ENCODE assay signal across 8 cellular contexts in genomic region chr13:72782717-72783116, GRCh38. TPM values are rescaled to one million over a fixed set of nuclear protein-coding genes. Genes with fewer than 3 reads are reported as not detected.
DNase-seq lines count a peak whose midpoint lies in the region; ATAC-seq and TF ChIP-seq lines count a peak whose summit lies in the region.

No MANE protein-coding gene starts in this region.

- TF ChIP-seq EP300 in upper lobe of left lung (IDR thresholded peaks at IDR 0.05), result no peak

- no peak for TF ChIP-seq POLR2A in upper lobe of left lung (IDR thresholded peaks at IDR 0.05)

- H3K27ac ChIP-seq in HUES48 (ENCODE audit: low read depth, low read length) (peak overlapping the region; percentile 82), left lung (peak overlapping the region in 1 of 2 donors; percentile 93), upper lobe of left lung (peak overlapping the region; percentile 66 to 93 (median 91))

- DNase-seq in AG09309 (ENCODE audit: low read depth), result no peak
- DNase-seq in adipocyte (ENCODE audit: low read depth), result peak; percentile 38
- DNase-seq in left lung, result no peak
- DNase-seq in upper lobe of left lung, result no peak
- no peak for DNase-seq in NOMO-1 treated with DMSO at 0.1 percent for 48 hours (lab: John Stamatoyannopoulos, UW; ENCODE audit: unreplicated experiment)
- no peak for DNase-seq in nucleus accumbens (lab: John Stamatoyannopoulos, UW)

- H3K36me3 ChIP-seq in HUES48 (ENCODE audit: control insufficient read depth, insufficient read depth, low read length) (peaks cover 44% of the 10 kb centered on the region), adipocyte (ENCODE audit: control insufficient read depth, insufficient read depth, low read length, severe bottlenecking) (peaks cover 16% of the 10 kb centered on the region), left lung (peaks cover 0 to 16% of the 10 kb centered on the region in 2 donors), upper lobe of left lung (peaks cover 0 to 21% (median 3%) of the 10 kb centered on the region in 4 donors)

- intact Hi-C loops in left lung (cut with DNase I), result no loop called here

- no peaks in the 10 kb centered on the region for H3K27me3 ChIP-seq in HUES48 (ENCODE audit: control insufficient read depth, insufficient read depth, low read length)
- no peaks in the 10 kb centered on the region for H3K27me3 ChIP-seq in adipocyte (replicated peaks; ENCODE audit: control insufficient read depth, insufficient read depth, low read length)
- no peaks in the 10 kb centered on the region for H3K27me3 ChIP-seq in left lung
- no peaks in the 10 kb centered on the region for H3K27me3 ChIP-seq in upper lobe of left lung

- H3K4me1 ChIP-seq in HUES48 (ENCODE audit: control insufficient read depth, insufficient read depth, low read length), result peaks cover 7% of the 10 kb centered on the region; the same call in 1 of the 2 replicates
- H3K4me1 ChIP-seq in adipocyte (ENCODE audit: control insufficient read depth, insufficient read depth, low read length), result peaks cover 31% of the 10 kb centered on the region
- peaks cover 26 to 62% of the 10 kb centered on the region in 2 donors for H3K4me1 ChIP-seq in left lung
- H3K4me1 ChIP-seq in upper lobe of left lung, result peaks cover 27 to 52% (median 29%) of the 10 kb centered on the region in 4 donors

- ATAC-seq in left lung, result no peak
- no peak for ATAC-seq in upper lobe of left lung (ENCODE audit: low FRiP score in 2 of 2)
- ATAC-seq in GM18517 (IDR thresholded peaks at IDR 0.05; ENCODE audit: unreplicated experiment), result no peak

- H3K9ac ChIP-seq in HUES48 (ENCODE audit: low read depth, low read length), result peak overlapping the region; percentile 60
- H3K9ac ChIP-seq in adipocyte (ENCODE audit: low read length), result peak overlapping the region; percentile 93

- H3K4me3 ChIP-seq in AG09309 (ENCODE audit: control insufficient read depth, low read depth, low read length) (peak overlapping the region; percentile 79), HUES48 (ENCODE audit: low read depth, low read length) (peak overlapping the region; percentile 93), adipocyte (ENCODE audit: low read length) (peak overlapping the region; percentile 89), left lung (peak overlapping the region; percentile 94 to 98), upper lobe of left lung (peak overlapping the region; percentile 64 to 99 (median 94))

- H3K9me3 ChIP-seq in HUES48 (ENCODE audit: control insufficient read depth, insufficient read depth, low read length) (no peaks in the 10 kb centered on the region), adipocyte (ENCODE audit: control insufficient read depth, low read length) (no peaks in the 10 kb centered on the region), left lung (no peaks in the 10 kb centered on the region), upper lobe of left lung (no peaks in the 10 kb centered on the region)

- 6 to 10% methylated on average over 7 of the region's 7 CpGs for WGBS in upper lobe of left lung, 2 donors

- no peak for TF ChIP-seq CTCF in AG09309 (IDR thresholded peaks at IDR 0.05; ENCODE audit: control insufficient read depth, insufficient read depth, low read depth, low read length, missing control alignments)
- no peak for TF ChIP-seq CTCF in left lung (IDR thresholded peaks at IDR 0.05)
- no peak for TF ChIP-seq CTCF in upper lobe of left lung (IDR thresholded peaks at IDR 0.05)

RNA-seq across cellular contexts. Expression of gene PIBF1, which starts 0.8 kb away (rescaled TPM):
- 10 to 100 TPM; 20.7 to 25.0 TPM for total RNA-seq in left lung
- 10 to 100 TPM; 14.1 to 80.7 (median 21.4) TPM for total RNA-seq in upper lobe of left lung

RNA-seq across cellular contexts. Expression of gene DIS3, which starts 1.0 kb away (rescaled TPM):
- total RNA-seq in left lung (10 to 100 TPM; 25.3 to 26.1 TPM), upper lobe of left lung (10 to 100 TPM in 5 of 6 donors, 1 to 10 TPM in 1; 7.3 to 32.3 (median 26.8) TPM)

RNA-seq across cellular contexts. Expression of gene BORA, which starts 55.0 kb away (rescaled TPM):
- total RNA-seq in left lung, result 1 to 10 TPM; 4.5 to 4.9 TPM
- 1 to 10 TPM; 2.1 to 5.5 (median 2.7) TPM for total RNA-seq in upper lobe of left lung

RNA-seq across cellular contexts. Expression of gene MZT1, which starts 55.3 kb away (rescaled TPM):
- total RNA-seq in left lung (1 to 10 TPM; 8.7 to 9.1 TPM), upper lobe of left lung (1 to 10 TPM in 5 of 6 donors, not detected in 1; 2.2 to 9.4 (median 7.6) TPM)
